ENCODE assay signal across 17 cellular contexts in genomic region chr2:97769308-97769707, GRCh38. TPM values are rescaled to one million over a fixed set of nuclear protein-coding genes. Genes with fewer than 3 reads are reported as not detected.
DNase-seq lines count a peak whose midpoint lies in the region; ATAC-seq and TF ChIP-seq lines count a peak whose summit lies in the region.
"Had no signal": no experiment of that assay in that cellular context is flagged by ENCODE, and none has a peak within 500 bp of the region (broad histone marks: within the 10 kb centered on the region; RNA-seq: fewer than 3 reads in every experiment).

No MANE protein-coding gene starts in this region.

- no peak overlapping the region for H3K27ac Mint-ChIP-seq in activated CD8-positive, alpha-beta memory T cell treated with anti-CD3 and anti-CD28 coated beads, Interleukin-2, amount 10 ng/mL, durations not matched to agents 7 days and 5 days
- H3K27ac Mint-ChIP-seq: CD4-positive, alpha-beta T cell had no signal

- ATAC-seq in activated CD8-positive, alpha-beta memory T cell treated with anti-CD3 and anti-CD28 coated beads, Interleukin-2, amount 10 ng/mL, durations not matched to agents 7 days and 5 days = no peak
- ATAC-seq in heart left ventricle (peak; percentile 81 to 90 (median 86)), GM18502 (IDR thresholded peaks at IDR 0.05; ENCODE audit: poor library complexity, unreplicated experiment) (no peak)
- ATAC-seq: GM12878, HCT116 had no signal

- 50 to 66% (median 59%) methylated on average over 3 of the region's 3 CpGs for WGBS in heart left ventricle, 4 donors

- DNase-seq in activated CD8-positive, alpha-beta memory T cell treated with anti-CD3 and anti-CD28 coated beads, Interleukin-2, amount 10 ng/mL, durations not matched to agents 7 days and 5 days = peak; percentile 4
- no peak for DNase-seq in activated CD8-positive, alpha-beta memory T cell treated with anti-CD3 and anti-CD28 coated beads for 24 hours
- DNase-seq in heart left ventricle = peak in 1 of 5 donors; percentile 58
- no peak for DNase-seq in right atrium auricular region (ENCODE audit: low spot score)
- no peak for DNase-seq in pons (ENCODE audit: low spot score)
- no peak for DNase-seq in substantia nigra (lab: John Stamatoyannopoulos, UW)
- DNase-seq: AML-193; C1 segment of cervical spinal cord; CD4-positive, alpha-beta T cell; DMS79 had no signal

- no peaks in the 10 kb centered on the region for H3K9me3 ChIP-seq in heart left ventricle
- no peaks in the 10 kb centered on the region for H3K9me3 ChIP-seq in right atrium auricular region
- H3K9me3 ChIP-seq in skeletal muscle tissue (ENCODE audit: control insufficient read depth in 3 of 3, low read length in 3 of 3) = no peaks in the 10 kb centered on the region

- TF ChIP-seq CTCF in heart left ventricle (IDR thresholded peaks at IDR 0.05) (no peak), right atrium auricular region (IDR thresholded peaks at IDR 0.05) (no peak)

- no peak for TF ChIP-seq POLR2A in heart left ventricle (IDR thresholded peaks at IDR 0.05)

- H3K4me3 Mint-ChIP-seq in activated CD8-positive, alpha-beta memory T cell treated with anti-CD3 and anti-CD28 coated beads, Interleukin-2, amount 10 ng/mL, durations not matched to agents 7 days and 5 days = no peak overlapping the region
- H3K4me3 Mint-ChIP-seq: CD4-positive, alpha-beta T cell had no signal

- intact Hi-C loops in heart left ventricle (cut with DNase I) = no loop called here

- peaks cover 12% of the 10 kb centered on the region for H3K36me3 Mint-ChIP-seq in activated CD8-positive, alpha-beta memory T cell treated with anti-CD3 and anti-CD28 coated beads, Interleukin-2, amount 10 ng/mL, durations not matched to agents 7 days and 5 days

- H3K4me1 ChIP-seq in heart left ventricle (peaks cover 0 to 38% (median 11%) of the 10 kb centered on the region in 12 donors), right atrium auricular region (peaks cover 0 to 45% of the 10 kb centered on the region in 2 donors), skeletal muscle tissue (ENCODE audit: control insufficient read depth in 3 of 3, insufficient read depth in 3 of 3, low read length in 3 of 3) (peaks cover 12 to 16% (median 13%) of the 10 kb centered on the region in 3 donors)

- H3K4me3 ChIP-seq in heart left ventricle (no peak overlapping the region), right atrium auricular region (no peak overlapping the region), skeletal muscle tissue (ENCODE audit: low read length in 3 of 3) (no peak overlapping the region)
- H3K4me3 ChIP-seq: GM12878 had no signal

- H3K4me1 Mint-ChIP-seq in activated CD8-positive, alpha-beta memory T cell treated with anti-CD3 and anti-CD28 coated beads, Interleukin-2, amount 10 ng/mL, durations not matched to agents 7 days and 5 days = peaks cover 5% of the 10 kb centered on the region

- no peaks in the 10 kb centered on the region for H3K27me3 Mint-ChIP-seq in activated CD8-positive, alpha-beta memory T cell treated with anti-CD3 and anti-CD28 coated beads, Interleukin-2, amount 10 ng/mL, durations not matched to agents 7 days and 5 days
- H3K27me3 Mint-ChIP-seq: CD4-positive, alpha-beta T cell had no signal

- peaks cover 0 to 89% (median 51%) of the 10 kb centered on the region in 9 donors for H3K36me3 ChIP-seq in heart left ventricle
- H3K36me3 ChIP-seq in right atrium auricular region = peaks cover 13% of the 10 kb centered on the region
- H3K36me3 ChIP-seq in skeletal muscle tissue (ENCODE audit: control insufficient read depth in 3 of 3, insufficient read depth in 3 of 3, low read length in 3 of 3) = peaks cover 28 to 64% (median 43%) of the 10 kb centered on the region in 3 donors

- H3K9me3 Mint-ChIP-seq in activated CD8-positive, alpha-beta memory T cell treated with anti-CD3 and anti-CD28 coated beads, Interleukin-2, amount 10 ng/mL, durations not matched to agents 7 days and 5 days (ENCODE audit: low read depth) = no peaks in the 10 kb centered on the region
- H3K9me3 Mint-ChIP-seq: CD4-positive, alpha-beta T cell had no signal

- CTCF ChIA-PET in activated CD8-positive, alpha-beta memory T cell treated with anti-CD3 and anti-CD28 coated beads, Interleukin-2, amount 10 ng/mL, durations not matched to agents 7 days and 5 days (lab: Charles Lee) = interaction anchor here (2.1 kb wide), 1 partner anchor 21 kb away, joined by 8 read pairs; no protein-coding TSS in a partner anchor

- peak overlapping the region in 1 of 12 donors; percentile 62 for H3K27ac ChIP-seq in heart left ventricle
- H3K27ac ChIP-seq in right atrium auricular region = peak overlapping the region; percentile 41 to 66
- peak overlapping the region; percentile 26 for H3K27ac ChIP-seq in skeletal muscle tissue (ENCODE audit: low read depth, low read length)
- H3K27ac ChIP-seq in substantia nigra (ENCODE audit: low read depth, low read length, poor library complexity, severe bottlenecking) = no peak overlapping the region
- H3K27ac ChIP-seq: 22Rv1 had no signal

- no peaks in the 10 kb centered on the region for H3K27me3 ChIP-seq in heart left ventricle
- no peaks in the 10 kb centered on the region for H3K27me3 ChIP-seq in right atrium auricular region
- no peaks in the 10 kb centered on the region for H3K27me3 ChIP-seq in skeletal muscle tissue (ENCODE audit: control insufficient read depth in 3 of 3, insufficient read depth in 3 of 3, low read length in 3 of 3)

- H3K9ac ChIP-seq in skeletal muscle tissue (ENCODE audit: low read depth in 1 of 3, low read length in 3 of 3) = no peak overlapping the region

RNA-seq across cellular contexts. Expression of gene ZAP70, which starts 55.9 kb away (rescaled TPM):
- total RNA-seq in activated CD8-positive, alpha-beta memory T cell treated with anti-CD3 and anti-CD28 coated beads, Interleukin-2, amount 10 ng/mL, durations not matched to agents 7 days and 5 days = 100 to 1,000 TPM; 286 to 338 TPM
- total RNA-seq in heart left ventricle = 10 to 100 TPM in 1 of 9 donors, 1 to 10 TPM in 2, under 1 TPM in 5, not detected in 1; 0.16 to 13.5 (median 0.87) TPM
- under 1 TPM; 0.58 to 0.65 TPM for polyA plus RNA-seq in heart left ventricle
- total RNA-seq in right atrium auricular region = 1 to 10 TPM in 1 of 2 donors, under 1 TPM in 1; 0.86 to 1.4 TPM
- 3.1 TPM for total RNA-seq in skeletal muscle tissue
- total RNA-seq: A673, G401 had no signal

Comparison
In these comparisons a context has a peak if more than half of its experiments do, and no peak if none do; other contexts are left out.
1. ATAC-seq: peak in heart left ventricle (4 of 4); none in activated CD8-positive, alpha-beta memory T cell treated with anti-CD3 and anti-CD28 coated beads, Interleukin-2, amount 10 ng/mL, durations not matched to agents 7 days and 5 days (single experiment) and GM18502 (single experiment).
2. RNA of gene ZAP70, which starts 55.9 kb away (total RNA-seq): 286 to 338 TPM in activated CD8-positive, alpha-beta memory T cell treated with anti-CD3 and anti-CD28 coated beads, Interleukin-2, amount 10 ng/mL, durations not matched to agents 7 days and 5 days; 3.1 TPM in skeletal muscle tissue (single experiment), 0.86 to 1.4 TPM in right atrium auricular region and 0.16 to 13.5 TPM in heart left ventricle; every median in the first group is over 10 times any median in the second.